ENCODE assay signal across 9 cellular contexts in genomic region chr4:1201851-1202525, GRCh38. TPM values are rescaled to one million over a fixed set of nuclear protein-coding genes. Genes with fewer than 3 reads are reported as not detected.
DNase-seq lines count a peak whose midpoint lies in the region; ATAC-seq, FAIRE-seq and TF ChIP-seq lines count a peak whose summit lies in the region.
"Had no signal": no experiment of that assay in that cellular context is flagged by ENCODE, and none has a peak within 500 bp of the region (broad histone marks: within the 10 kb centered on the region; RNA-seq: fewer than 3 reads in every experiment).

No MANE protein-coding gene starts in this region.

- peak overlapping the region; percentile 25 for H3K4me2 ChIP-seq in astrocyte (ENCODE audit: low read length)
- no peak overlapping the region for H3K4me2 ChIP-seq in PC-3 (ENCODE audit: low read length)

- H3F3A ChIP-seq in PC-3 (ENCODE audit: low read length, unreplicated experiment), result no peaks in the 10 kb centered on the region

- no peaks in the 10 kb centered on the region for H3K9me3 ChIP-seq in astrocyte (ENCODE audit: insufficient read depth, low read depth, low read length)
- no peaks in the 10 kb centered on the region for H3K9me3 ChIP-seq in muscle layer of duodenum (ENCODE audit: control insufficient read depth in 1 of 2, low read length in 2 of 2)
- no peaks in the 10 kb centered on the region for H3K9me3 ChIP-seq in PC-3 (ENCODE audit: low read length)

- DNase-seq in AG08395 (ENCODE audit: low spot score), result peak; percentile 79
- DNase-seq in H7, result peak; percentile 51
- peak; percentile 61 for DNase-seq in astrocyte (ENCODE audit: low read depth)
- peak; percentile 64 to 86 for DNase-seq in stimulated activated CD8-positive, alpha-beta memory T cell treated with anti-CD3 and anti-CD28 coated beads, Interleukin-7, amount 100 ng/mL, for 48 hours (ENCODE audit: extremely low read depth in 1 of 2, low read depth in 1 of 2)
- DNase-seq in PC-3, result no peak
- DNase-seq in foreskin keratinocyte, result no peak

- CTCF ChIA-PET in PC-3 (lab: Charles Lee), result no interaction called here

- no peaks in the 10 kb centered on the region for H3K27me3 Mint-ChIP-seq in T-helper 1 cell treated with Interleukin-12 subunit alpha and Interleukin-12 subunit beta and Interleukin-4 antibody, amounts not matched to agents 30 μg/mL and 1 μg/mL, for 36 hours (ENCODE audit: low read depth)
- H3K27me3 Mint-ChIP-seq in astrocyte (ENCODE audit: low read depth, unreplicated experiment), result peaks cover 4% of the 10 kb centered on the region

- peak overlapping the region; percentile 78 for H3K4me3 Mint-ChIP-seq in T-helper 1 cell treated with Interleukin-12 subunit alpha and Interleukin-12 subunit beta and Interleukin-4 antibody, amounts not matched to agents 30 μg/mL and 1 μg/mL, for 36 hours
- H3K4me3 Mint-ChIP-seq in astrocyte (ENCODE audit: unreplicated experiment), result no peak overlapping the region

- H3K27ac Mint-ChIP-seq in T-helper 1 cell treated with Interleukin-12 subunit alpha and Interleukin-12 subunit beta and Interleukin-4 antibody, amounts not matched to agents 30 μg/mL and 1 μg/mL, for 36 hours, result peak overlapping the region; percentile 97
- H3K27ac Mint-ChIP-seq in astrocyte (ENCODE audit: unreplicated experiment), result no peak overlapping the region

- no peaks in the 10 kb centered on the region for H3K9me2 ChIP-seq in PC-3 (replicated peaks; ENCODE audit: low read length)

- BruUV-seq in PC-3 (replicated peaks; lab: Mats Ljungman, UMichigan), result no TSS peak

- H3K27ac ChIP-seq in astrocyte (ENCODE audit: low read depth, low read length) (peak overlapping the region; percentile 20), muscle layer of duodenum (ENCODE audit: low read length) (peak overlapping the region; percentile 72), PC-3 (ENCODE audit: low read length) (no peak overlapping the region), foreskin keratinocyte (no peak overlapping the region)
- H3K27ac ChIP-seq: cardiac muscle cell had no signal

- intact Hi-C loops in PC-3 (cut with micrococcal nuclease), result no loop called here

- H3K9ac ChIP-seq in astrocyte (ENCODE audit: low read length) (no peak overlapping the region), PC-3 (ENCODE audit: low read length) (no peak overlapping the region)

- H3K27me3 ChIP-seq in H7 (ENCODE audit: control insufficient read depth, insufficient read depth, low read length) (no peaks in the 10 kb centered on the region), astrocyte (ENCODE audit: insufficient read depth, low read length) (no peaks in the 10 kb centered on the region), muscle layer of duodenum (ENCODE audit: low read depth, low read length) (no peaks in the 10 kb centered on the region), PC-3 (ENCODE audit: low read length) (no peaks in the 10 kb centered on the region), foreskin keratinocyte (peaks cover 7% of the 10 kb centered on the region)
- H3K27me3 ChIP-seq: cardiac muscle cell had no signal

- peak overlapping the region; percentile 32 for H2AFZ ChIP-seq in astrocyte (ENCODE audit: low read depth, low read length)
- no peak overlapping the region for H2AFZ ChIP-seq in PC-3 (ENCODE audit: low read length)

- POLR2A ChIA-PET in PC-3 (lab: Charles Lee; ENCODE audit: unreplicated experiment), result no interaction called here

- no peaks in the 10 kb centered on the region for H3K9me3 Mint-ChIP-seq in T-helper 1 cell treated with Interleukin-12 subunit alpha and Interleukin-12 subunit beta and Interleukin-4 antibody, amounts not matched to agents 30 μg/mL and 1 μg/mL, for 36 hours
- no peaks in the 10 kb centered on the region for H3K9me3 Mint-ChIP-seq in astrocyte (ENCODE audit: unreplicated experiment)

- H4K20me1 ChIP-seq in astrocyte (ENCODE audit: insufficient read depth, low read length) (no peaks in the 10 kb centered on the region), PC-3 (ENCODE audit: low read length) (no peaks in the 10 kb centered on the region)

- H3K4me1 ChIP-seq in astrocyte (ENCODE audit: insufficient read depth, low read length) (peaks cover 37% of the 10 kb centered on the region), muscle layer of duodenum (ENCODE audit: control insufficient read depth in 1 of 2, insufficient read depth in 2 of 2, low read length in 2 of 2) (peaks cover 0 to 30% of the 10 kb centered on the region in 2 donors), PC-3 (ENCODE audit: insufficient read depth, low read length) (no peaks in the 10 kb centered on the region), foreskin keratinocyte (no peaks in the 10 kb centered on the region)

- no peak for FAIRE-seq in astrocyte (lab: Jason Lieb, UNC)

- no peak overlapping the region for H3K4me3 ChIP-seq in H7 (ENCODE audit: insufficient read depth, low read depth, low read length)
- no peak overlapping the region for H3K4me3 ChIP-seq in astrocyte (ENCODE audit: insufficient read depth, low read depth, low read length)
- no peak overlapping the region for H3K4me3 ChIP-seq in muscle layer of duodenum (ENCODE audit: low read depth in 1 of 2, low read length in 2 of 2)
- no peak overlapping the region for H3K4me3 ChIP-seq in PC-3 (ENCODE audit: low read length)
- H3K4me3 ChIP-seq: cardiac muscle cell had no signal

- H3K79me2 ChIP-seq in astrocyte (ENCODE audit: insufficient read depth, low read length), result no peaks in the 10 kb centered on the region
- no peaks in the 10 kb centered on the region for H3K79me2 ChIP-seq in PC-3 (ENCODE audit: low read length)

- peaks cover 38% of the 10 kb centered on the region for H3K4me1 Mint-ChIP-seq in T-helper 1 cell treated with Interleukin-12 subunit alpha and Interleukin-12 subunit beta and Interleukin-4 antibody, amounts not matched to agents 30 μg/mL and 1 μg/mL, for 36 hours (ENCODE audit: low read depth)
- peaks cover 11% of the 10 kb centered on the region for H3K4me1 Mint-ChIP-seq in astrocyte (ENCODE audit: low read depth, unreplicated experiment)

- peaks cover 12% of the 10 kb centered on the region for H3K36me3 Mint-ChIP-seq in T-helper 1 cell treated with Interleukin-12 subunit alpha and Interleukin-12 subunit beta and Interleukin-4 antibody, amounts not matched to agents 30 μg/mL and 1 μg/mL, for 36 hours (ENCODE audit: low read depth)
- H3K36me3 Mint-ChIP-seq in astrocyte (ENCODE audit: low read depth, unreplicated experiment), result peaks cover 4% of the 10 kb centered on the region

- no peak for TF ChIP-seq CTCF in astrocyte (IDR thresholded peaks at IDR 0.05; ENCODE audit: insufficient read depth, low read depth, low read length)
- TF ChIP-seq CTCF in PC-3 (conservative IDR thresholded peaks at IDR 0.05; ENCODE audit: low read depth, low read length), result no peak
- TF ChIP-seq CTCF in foreskin keratinocyte (conservative IDR thresholded peaks at IDR 0.05), result no peak

- ATAC-seq in PC-3 (no peak), foreskin keratinocyte (no peak)

- H3K36me3 ChIP-seq in H7 (replicated peaks; ENCODE audit: control insufficient read depth, insufficient read depth, low read length), result no peaks in the 10 kb centered on the region
- no peaks in the 10 kb centered on the region for H3K36me3 ChIP-seq in astrocyte (ENCODE audit: insufficient read depth, low read length)
- no peaks in the 10 kb centered on the region for H3K36me3 ChIP-seq in muscle layer of duodenum (ENCODE audit: control insufficient read depth in 1 of 2, insufficient read depth in 2 of 2, low read length in 2 of 2)
- no peaks in the 10 kb centered on the region for H3K36me3 ChIP-seq in PC-3 (ENCODE audit: low read depth, low read length)
- H3K36me3 ChIP-seq: cardiac muscle cell had no signal

RNA-seq across cellular contexts. Expression of gene SPON2, which starts 29.6 kb away (rescaled TPM):
- 0.62 and 2.5 TPM in 2 replicates for total RNA-seq in H7 (2014; rRNA removed; shearing (Covaris generic))
- total RNA-seq in astrocyte, result 47.8 and 55.5 TPM in 2 replicates
- 0.80 and 1.0 TPM in 2 replicates for total RNA-seq in PC-3 (2014; rRNA removed)
- 0.32 and 0.65 TPM in 2 replicates for total RNA-seq in foreskin keratinocyte
- 0.12 and 0.41 TPM in 2 replicates for polyA plus RNA-seq in foreskin keratinocyte

RNA-seq across cellular contexts. Expression of gene CTBP1, which starts 46.9 kb away (rescaled TPM):
- 267 and 360 TPM in 2 replicates for total RNA-seq in H7 (2014; rRNA removed; shearing (Covaris generic))
- 115 and 136 TPM in 2 replicates for total RNA-seq in astrocyte
- total RNA-seq in PC-3 (2014; rRNA removed), result 223 and 266 TPM in 2 replicates
- total RNA-seq in foreskin keratinocyte, result 106 and 114 TPM in 2 replicates
- polyA plus RNA-seq in foreskin keratinocyte, result 69.9 and 73.0 TPM in 2 replicates

Comparison
In these comparisons a context has a peak if more than half of its experiments do, and no peak if none do; other contexts are left out.
1. DNase-seq: peak in AG08395 (single experiment), H7 (single experiment), astrocyte (single experiment) and stimulated activated CD8-positive, alpha-beta memory T cell treated with anti-CD3 and anti-CD28 coated beads, Interleukin-7, amount 100 ng/mL, for 48 hours (2 of 2); none in PC-3 (single experiment) and foreskin keratinocyte (0 of 2).
2. H3K27ac ChIP-seq: peak in astrocyte (single experiment) and muscle layer of duodenum (single experiment); none in PC-3 (single experiment) and foreskin keratinocyte (single experiment).
3. RNA of gene SPON2, which starts 29.6 kb away (total RNA-seq): 47.8 to 55.5 TPM in astrocyte; 0.80 to 1.0 TPM in PC-3, 0.62 to 2.5 TPM in H7 and 0.32 to 0.65 TPM in foreskin keratinocyte; every median in the first group is over 10 times any median in the second.